Comparison of ENCODE assay signal across 8 cellular contexts in the genomic region with DNA sequence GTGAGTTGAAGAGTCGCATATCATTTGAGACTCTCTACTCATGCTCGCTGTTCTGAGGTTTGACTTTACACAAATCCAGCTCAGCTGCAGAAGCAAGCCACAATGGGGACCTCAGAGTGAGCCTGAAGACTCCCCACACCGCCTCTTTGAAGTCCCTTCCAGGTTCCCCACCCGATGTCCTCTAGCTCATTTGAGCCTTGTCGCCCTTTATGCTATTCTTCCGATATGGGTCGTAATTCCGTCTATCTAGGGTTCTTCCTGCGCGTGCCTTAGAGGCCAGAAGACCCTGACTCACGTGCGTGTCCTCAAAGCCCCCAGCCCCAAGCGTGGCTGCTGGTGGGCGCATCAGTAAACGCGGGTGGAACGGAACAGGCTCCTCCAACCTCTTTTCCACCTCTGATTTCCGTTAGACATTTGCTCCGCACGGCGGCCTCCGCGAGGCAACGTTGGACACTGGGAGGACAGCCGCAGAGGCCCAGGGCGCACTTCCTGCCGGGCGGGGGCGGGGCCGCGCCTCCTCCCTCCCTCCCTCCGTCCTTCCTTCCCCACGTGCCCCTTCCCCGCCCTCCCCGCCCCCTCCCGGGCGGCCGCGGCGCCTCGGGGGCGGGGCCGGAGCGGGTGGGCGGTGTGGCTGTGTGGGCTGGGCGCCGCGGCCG. TPM values are rescaled to one million over a fixed set of nuclear protein-coding genes. Genes with fewer than 3 reads are reported as not detected.
A peak's percentile ranks its signal among the peaks of the same experiment; 100 is the strongest.
DNase-seq lines count a peak whose midpoint lies in the region; ATAC-seq and TF ChIP-seq lines count a peak whose summit lies in the region.

A gene with protein sequence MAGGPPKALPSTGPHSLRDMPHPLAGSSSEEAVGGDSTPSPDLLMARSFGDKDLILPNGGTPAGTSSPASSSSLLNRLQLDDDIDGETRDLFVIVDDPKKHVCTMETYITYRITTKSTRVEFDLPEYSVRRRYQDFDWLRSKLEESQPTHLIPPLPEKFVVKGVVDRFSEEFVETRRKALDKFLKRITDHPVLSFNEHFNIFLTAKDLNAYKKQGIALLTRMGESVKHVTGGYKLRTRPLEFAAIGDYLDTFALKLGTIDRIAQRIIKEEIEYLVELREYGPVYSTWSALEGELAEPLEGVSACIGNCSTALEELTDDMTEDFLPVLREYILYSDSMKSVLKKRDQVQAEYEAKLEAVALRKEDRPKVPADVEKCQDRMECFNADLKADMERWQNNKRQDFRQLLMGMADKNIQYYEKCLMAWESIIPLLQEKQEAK (plus strand): TSS at position 650 of the 656 bp plus-strand sequence. CDS start 242 bp downstream, outside the sequence.

- peak within 1 kb of the TSS; percentile 71 for H3K4me3 ChIP-seq in fibroblast of pulmonary artery (replicated peaks; ENCODE audit: low read depth, low read length)

- peaks cover 41 to 56% of the 10 kb centered on the region in 2 donors for H3K4me1 Mint-ChIP-seq in natural killer cell treated with Interleukin-12 subunit alpha and Interleukin-12 subunit beta and Interleukin-15 and Interleukin-18, amount 100 ng/mL, for 72 hours (ENCODE audit: low read depth in 2 of 2)

- H3K4me3 Mint-ChIP-seq in natural killer cell treated with Interleukin-12 subunit alpha and Interleukin-12 subunit beta and Interleukin-15 and Interleukin-18, amount 100 ng/mL, for 72 hours: peak within 1 kb of the TSS; percentile 90

- H3K9me3 Mint-ChIP-seq in natural killer cell treated with Interleukin-12 subunit alpha and Interleukin-12 subunit beta and Interleukin-15 and Interleukin-18, amount 100 ng/mL, for 72 hours: no peaks in the 10 kb centered on the region

- no peak for TF ChIP-seq EP300 in Ishikawa (IDR thresholded peaks at IDR 0.05; ENCODE audit: borderline replicate concordance)

- peak; percentile 68 for ATAC-seq in GM21619 (IDR thresholded peaks at IDR 0.05; ENCODE audit: unreplicated experiment)
- peak; percentile 91 to 95 for ATAC-seq in natural killer cell treated with Interleukin-12 subunit alpha and Interleukin-12 subunit beta and Interleukin-15 and Interleukin-18, amount 100 ng/mL, for 72 hours

- peak; percentile 8; the same call in 1 of the 2 replicates for TF ChIP-seq RAD21 in Ishikawa (IDR thresholded peaks at IDR 0.05; ENCODE audit: low read depth)

- H3K27ac Mint-ChIP-seq in natural killer cell treated with Interleukin-12 subunit alpha and Interleukin-12 subunit beta and Interleukin-15 and Interleukin-18, amount 100 ng/mL, for 72 hours: peak within 1 kb of the TSS; percentile 69 to 94

- TF ChIP-seq CTCF in fibroblast of pulmonary artery (IDR thresholded peaks at IDR 0.05; ENCODE audit: low read length, missing control alignments): no peak

- H3K36me3 Mint-ChIP-seq in natural killer cell treated with Interleukin-12 subunit alpha and Interleukin-12 subunit beta and Interleukin-15 and Interleukin-18, amount 100 ng/mL, for 72 hours: no peaks in the 10 kb centered on the region

- no peaks in the 10 kb centered on the region for H3K27me3 Mint-ChIP-seq in natural killer cell treated with Interleukin-12 subunit alpha and Interleukin-12 subunit beta and Interleukin-15 and Interleukin-18, amount 100 ng/mL, for 72 hours

- DNase-seq in DMS79 treated with DMSO at 0.1 percent for 48 hours (lab: John Stamatoyannopoulos, UW) (peak; percentile 67), RPMI8226 (peak; percentile 89), fibroblast of pulmonary artery (ENCODE audit: low read depth) (peak; percentile 91)
- DNase-seq in activated effector memory CD4-positive, alpha-beta T cell treated with Interleukin-2 at 50 U/mL for 16 hours: peak; percentile 74
- DNase-seq in natural killer cell treated with Interleukin-12 subunit alpha and Interleukin-12 subunit beta and Interleukin-15 and Interleukin-18, amount 100 ng/mL, for 72 hours (ENCODE audit: low spot score): peak; percentile 93
- DNase-seq in stimulated activated naive CD4-positive, alpha-beta T cell treated with Interleukin-2 at 50 U/mL for 16 hours (lab: John Stamatoyannopoulos, UW): peak; percentile 64

TF ChIP-seq in Ishikawa, 13 proteins besides CTCF, POLR2A, EP300 and RAD21:
- peak; percentile 29; the same call in 1 of the 2 replicates for TF ChIP-seq TCF12 (IDR thresholded peaks at IDR 0.05; ENCODE audit: low read depth)
- TF ChIP-seq, protein P1, sequence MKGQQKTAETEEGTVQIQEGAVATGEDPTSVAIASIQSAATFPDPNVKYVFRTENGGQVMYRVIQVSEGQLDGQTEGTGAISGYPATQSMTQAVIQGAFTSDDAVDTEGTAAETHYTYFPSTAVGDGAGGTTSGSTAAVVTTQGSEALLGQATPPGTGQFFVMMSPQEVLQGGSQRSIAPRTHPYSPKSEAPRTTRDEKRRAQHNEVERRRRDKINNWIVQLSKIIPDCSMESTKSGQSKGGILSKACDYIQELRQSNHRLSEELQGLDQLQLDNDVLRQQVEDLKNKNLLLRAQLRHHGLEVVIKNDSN (IDR thresholded peaks at IDR 0.05): peak; percentile 81
- TF ChIP-seq EGR1 (IDR thresholded peaks at IDR 0.05): peak; percentile 48
- TF ChIP-seq CEBPB (IDR thresholded peaks at IDR 0.05): no peak
- TF ChIP-seq FOXM1 (IDR thresholded peaks at IDR 0.05; ENCODE audit: borderline replicate concordance, low read depth): no peak
- no peak for TF ChIP-seq TEAD4 (IDR thresholded peaks at IDR 0.05)
- no peak for TF ChIP-seq YY1 (IDR thresholded peaks at IDR 0.05; ENCODE audit: low read depth)
- TF ChIP-seq TAF1 (IDR thresholded peaks at IDR 0.05; ENCODE audit: low read depth): peak; percentile 73
- TF ChIP-seq, protein P2, sequence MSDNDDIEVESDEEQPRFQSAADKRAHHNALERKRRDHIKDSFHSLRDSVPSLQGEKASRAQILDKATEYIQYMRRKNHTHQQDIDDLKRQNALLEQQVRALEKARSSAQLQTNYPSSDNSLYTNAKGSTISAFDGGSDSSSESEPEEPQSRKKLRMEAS (IDR thresholded peaks at IDR 0.05): peak; percentile 74; the same call in 1 of the 2 replicates
- TF ChIP-seq ZBTB7A (IDR thresholded peaks at IDR 0.05; ENCODE audit: low read depth): 0 out of 2 replicates have a peak, but pooled peaks have one; percentile 54

RNA-seq across cellular contexts. Expression of the gene that starts here (rescaled TPM):
- 1 to 10 TPM; 6.1 to 6.2 TPM for total RNA-seq in natural killer cell treated with Interleukin-12 subunit alpha and Interleukin-12 subunit beta and Interleukin-15 and Interleukin-18, amount 100 ng/mL, for 72 hours

Comparison
In these comparisons a context has a peak if more than half of its experiments do, and no peak if none do; other contexts are left out.
1. Peak in every context shown above with its lines: DNase-seq, ATAC-seq and H3K4me3 ChIP-seq.